Comparison of ENCODE assay signal across 8 cellular contexts in genomic region chr3:142993958-142994442, GRCh38. TPM values are rescaled to one million over a fixed set of nuclear protein-coding genes. Genes with fewer than 3 reads are reported as not detected.
DNase-seq lines count a peak whose midpoint lies in the region; ATAC-seq, FAIRE-seq and TF ChIP-seq lines count a peak whose summit lies in the region.

No MANE protein-coding gene starts in this region.

- TF ChIP-seq CTCF in astrocyte (IDR thresholded peaks at IDR 0.05; ENCODE audit: insufficient read depth, low read depth, low read length): peak; percentile 75

- H3K27me3 ChIP-seq in astrocyte (ENCODE audit: insufficient read depth, low read length): no peaks in the 10 kb centered on the region

- H3K9ac ChIP-seq in astrocyte (ENCODE audit: low read length): no peak overlapping the region

- H3K27ac Mint-ChIP-seq in T-helper 17 cell (no peak overlapping the region), astrocyte (ENCODE audit: unreplicated experiment) (no peak overlapping the region)

- no peak overlapping the region for H3K4me2 ChIP-seq in astrocyte (ENCODE audit: low read length)

- no peaks in the 10 kb centered on the region for H3K79me2 ChIP-seq in astrocyte (ENCODE audit: insufficient read depth, low read length)

- FAIRE-seq in astrocyte (lab: Jason Lieb, UNC): no peak

- no peak overlapping the region for H3K4me3 ChIP-seq in astrocyte (ENCODE audit: insufficient read depth, low read depth, low read length)

- H3K36me3 Mint-ChIP-seq in T-helper 17 cell (ENCODE audit: low read depth): no peaks in the 10 kb centered on the region
- no peaks in the 10 kb centered on the region for H3K36me3 Mint-ChIP-seq in astrocyte (ENCODE audit: low read depth, unreplicated experiment)

- H2AFZ ChIP-seq in astrocyte (ENCODE audit: low read depth, low read length): no peak overlapping the region

- peaks cover 50% of the 10 kb centered on the region for H3K27me3 Mint-ChIP-seq in T-helper 17 cell
- H3K27me3 Mint-ChIP-seq in astrocyte (ENCODE audit: low read depth, unreplicated experiment): no peaks in the 10 kb centered on the region

- H4K20me1 ChIP-seq in astrocyte (ENCODE audit: insufficient read depth, low read length): no peaks in the 10 kb centered on the region

- DNase-seq in ELR (ENCODE audit: low read depth) (peak; percentile 78), NCI-H1436 treated with DMSO at 0.1 percent for 48 hours (lab: John Stamatoyannopoulos, UW) (peak; percentile 38), T-helper 17 cell (peak; percentile 30 to 41 (median 38)), astrocyte (ENCODE audit: low read depth) (peak; percentile 36), iPS-NIHi11 (ENCODE audit: low spot score) (peak; percentile 70)
- peak; percentile 21 to 38 for DNase-seq in stimulated activated CD4-positive, alpha-beta T cell treated with anti-CD3 and anti-CD28 coated beads, Interleukin-1b, Interleukin-23, amount 100 ng/mL, for 1 hour (ENCODE audit: low read depth in 2 of 2)

- no peak overlapping the region for H3K27ac ChIP-seq in astrocyte (ENCODE audit: low read depth, low read length)

- peaks cover 3% of the 10 kb centered on the region for H3K4me1 ChIP-seq in astrocyte (ENCODE audit: insufficient read depth, low read length)

- H3K9me3 Mint-ChIP-seq in astrocyte (ENCODE audit: unreplicated experiment): no peaks in the 10 kb centered on the region

- no peaks in the 10 kb centered on the region for H3K36me3 ChIP-seq in astrocyte (ENCODE audit: insufficient read depth, low read length)

- peak; percentile 67 for ATAC-seq in HG02623 (IDR thresholded peaks at IDR 0.05; ENCODE audit: unreplicated experiment)
- ATAC-seq in T-helper 17 cell: peak; percentile 80
- no peak for ATAC-seq in HG03571 (IDR thresholded peaks at IDR 0.05; ENCODE audit: unreplicated experiment)

- H3K4me1 Mint-ChIP-seq in T-helper 17 cell: peaks cover 2% of the 10 kb centered on the region
- H3K4me1 Mint-ChIP-seq in astrocyte (ENCODE audit: low read depth, unreplicated experiment): peaks cover 8% of the 10 kb centered on the region

- no peak overlapping the region for H3K4me3 Mint-ChIP-seq in T-helper 17 cell
- H3K4me3 Mint-ChIP-seq in astrocyte (ENCODE audit: unreplicated experiment): no peak overlapping the region

- H3K9me3 ChIP-seq in T-helper 17 cell (ENCODE audit: control insufficient read depth, low read length, poor library complexity, severe bottlenecking) (no peaks in the 10 kb centered on the region), astrocyte (ENCODE audit: insufficient read depth, low read depth, low read length) (no peaks in the 10 kb centered on the region)

RNA-seq across cellular contexts. Expression of gene U2SURP, which starts 7.4 kb away (rescaled TPM):
- total RNA-seq in T-helper 17 cell (100 to 1,000 TPM; 145 to 171 TPM), astrocyte (106 and 109 TPM in 2 replicates)

RNA-seq across cellular contexts. Expression of gene PAQR9, which starts 30.5 kb away (rescaled TPM):
- total RNA-seq in T-helper 17 cell (not detected), astrocyte (0.22 and 0.23 TPM in 2 replicates)
